21 cellular contexts compared by ENCODE assay signal in genomic region chr5:133723651-133724366, GRCh38.
"Had no signal": no experiment of that assay in that cellular context is flagged by ENCODE, and none has a peak within 500 bp of the region (broad histone marks: within the 10 kb centered on the region; RNA-seq: fewer than 3 reads in every experiment).

No MANE protein-coding gene starts in this region.

- H3K36me3 Mint-ChIP-seq: neural progenitor cell had no signal

- H3K27ac Mint-ChIP-seq: natural killer cell treated with Interleukin-12 subunit alpha and Interleukin-12 subunit beta and Interleukin-15 and Interleukin-18, amount 100 ng/mL, for 72 hours; neural progenitor cell; stimulated activated naive B cell treated with anti-CD40 and anti-IgM and Interleukin-4, amounts not matched to agents 10 μg/mL and 1 μg/mL and 100 μg/mL, for 72 hours; stimulated activated naive CD8-positive, alpha-beta T cell treated with anti-CD3 and anti-CD28 coated beads, Interleukin-15, amount 100 ng/mL, for 72 hours had no signal

- H3K4me3 ChIP-seq: lung, neural progenitor cell, pancreas, prostate gland, right lobe of liver, skin epidermis, testis, transverse colon had no signal

- ATAC-seq: foreskin keratinocyte; left colon; left ventricle myocardium superior; natural killer cell treated with Interleukin-12 subunit alpha and Interleukin-12 subunit beta and Interleukin-15 and Interleukin-18, amount 100 ng/mL, for 72 hours; pancreas; stimulated activated naive B cell treated with anti-CD40 and anti-IgM and Interleukin-4, amounts not matched to agents 10 μg/mL and 1 μg/mL and 100 μg/mL, for 72 hours; stimulated activated naive CD8-positive, alpha-beta T cell treated with anti-CD3 and anti-CD28 coated beads, Interleukin-15, amount 100 ng/mL, for 72 hours had no signal

- FAIRE-seq: colon, pancreas had no signal

- H3K27me3 ChIP-seq: neural progenitor cell, right lobe of liver, testis, transverse colon had no signal

- DNase-seq: dermis blood vessel endothelial cell; left colon; left ventricle myocardium superior; mesenchymal stem cell; midbrain; nucleus accumbens; pancreas; right lobe of liver; stimulated activated CD4-positive, alpha-beta T cell treated with anti-CD3 and anti-CD28 coated beads, Interleukin-2, amount 100 ng/mL, for 24 hours; stimulated activated CD4-positive, alpha-beta T cell treated with anti-CD3 and anti-CD28 coated beads, Interleukin-4, amount 100 ng/mL, for 4 hours; stimulated activated naive B cell treated with anti-CD40 and anti-IgM and Interleukin-4, amounts not matched to agents 10 μg/mL and 1 μg/mL and 100 μg/mL, for 72 hours; stimulated activated naive CD8-positive, alpha-beta T cell treated with anti-CD3 and anti-CD28 coated beads, Interleukin-15, amount 100 ng/mL, for 72 hours; testis; transverse colon had no signal

- H3K4me1 Mint-ChIP-seq: stimulated activated naive B cell treated with anti-CD40 and anti-IgM and Interleukin-4, amounts not matched to agents 10 μg/mL and 1 μg/mL and 100 μg/mL, for 72 hours; stimulated activated naive CD8-positive, alpha-beta T cell treated with anti-CD3 and anti-CD28 coated beads, Interleukin-15, amount 100 ng/mL, for 72 hours had no signal

- H3K36me3 ChIP-seq: neural progenitor cell, pancreas, prostate gland, right lobe of liver, transverse colon had no signal

- H3K27me3 Mint-ChIP-seq: stimulated activated naive CD8-positive, alpha-beta T cell treated with anti-CD3 and anti-CD28 coated beads, Interleukin-15, amount 100 ng/mL, for 72 hours had no signal

- H3K4me3 Mint-ChIP-seq: natural killer cell treated with Interleukin-12 subunit alpha and Interleukin-12 subunit beta and Interleukin-15 and Interleukin-18, amount 100 ng/mL, for 72 hours; neural progenitor cell; stimulated activated naive B cell treated with anti-CD40 and anti-IgM and Interleukin-4, amounts not matched to agents 10 μg/mL and 1 μg/mL and 100 μg/mL, for 72 hours; stimulated activated naive CD8-positive, alpha-beta T cell treated with anti-CD3 and anti-CD28 coated beads, Interleukin-15, amount 100 ng/mL, for 72 hours had no signal
